In genomic region chr20:47559141-47559540, GRCh38 we compare ENCODE assay signal across 14 cellular contexts. TPM values are rescaled to one million over a fixed set of nuclear protein-coding genes. Genes with fewer than 3 reads are reported as not detected.
DNase-seq lines count a peak whose midpoint lies in the region; ATAC-seq and TF ChIP-seq lines count a peak whose summit lies in the region.
"Had no signal": no experiment of that assay in that cellular context is flagged by ENCODE, and none has a peak within 500 bp of the region (broad histone marks: within the 10 kb centered on the region; RNA-seq: fewer than 3 reads in every experiment).

No MANE protein-coding gene starts in this region.

- in situ Hi-C loops in SK-MEL-5 (cut with HindIII; ENCODE audit: low pct_unique_long_range_greater_than_20kb, low sequenced_read_pairs), result no loop called here

- DNase-seq in H4 (ENCODE audit: low spot score) (peak; percentile 11), SK-MEL-5 (ENCODE audit: low read depth, low spot score) (peak; percentile 24), heart right ventricle (no peak), cerebellum (ENCODE audit: low spot score) (no peak), COLO829 (ENCODE audit: low spot score) (no peak), SIG-M5 treated with dmso at 0.1 percent for 504 hours (lab: John Stamatoyannopoulos, UW; ENCODE audit: unreplicated experiment) (no peak)
- no peak for DNase-seq in stimulated activated naive B cell treated with anti-CD40 and anti-IgM and Interleukin-4, amounts not matched to agents 10 μg/mL and 1 μg/mL and 100 μg/mL, for 72 hours
- DNase-seq: hypothalamus, lower lobe of right lung, NCI-H1092, SHP77 had no signal

- intact Hi-C loops in heart right ventricle (cut with DNase I), result loop anchor here in 1 of 10 donors (2.0 kb wide), 1 partner anchor 16 kb away; no protein-coding TSS in a partner anchor

- no peaks in the 10 kb centered on the region for H3K36me3 ChIP-seq in heart right ventricle
- H3K36me3 ChIP-seq: HAP-1, lower lobe of right lung had no signal

- peaks cover 0 to 79% (median 62%) of the 10 kb centered on the region in 9 donors for H3K4me1 ChIP-seq in heart right ventricle

- H3K9me3 Mint-ChIP-seq in stimulated activated naive B cell treated with anti-CD40 and anti-IgM and Interleukin-4, amounts not matched to agents 10 μg/mL and 1 μg/mL and 100 μg/mL, for 72 hours, result no peaks in the 10 kb centered on the region

- H3K4me3 ChIP-seq in heart right ventricle, result no peak overlapping the region
- H3K4me3 ChIP-seq: HAP-1, lower lobe of right lung had no signal

- no peak for TF ChIP-seq CTCF in heart right ventricle (IDR thresholded peaks at IDR 0.05)

- peak overlapping the region in 6 of 10 donors; percentile 2 to 48 (median 42) for H3K27ac ChIP-seq in heart right ventricle
- H3K27ac ChIP-seq: lower lobe of right lung had no signal

- ATAC-seq in heart right ventricle (peak in 2 of 8 donors; percentile 25 to 31), GM21447 (IDR thresholded peaks at IDR 0.05; ENCODE audit: unreplicated experiment) (no peak)
- ATAC-seq in stimulated activated naive B cell treated with anti-CD40 and anti-IgM and Interleukin-4, amounts not matched to agents 10 μg/mL and 1 μg/mL and 100 μg/mL, for 72 hours (replicated peaks), result no peak
- ATAC-seq: activated CD4-positive, CD25-positive, alpha-beta regulatory T cell treated with anti-CD3 and anti-CD28 coated beads, Interleukin-2, amount 50 U/mL, for 24 hours had no signal

- no peaks in the 10 kb centered on the region for H3K27me3 ChIP-seq in heart right ventricle

- peaks cover 0 to 2% (median 0%) of the 10 kb centered on the region in 11 donors for H3K9me3 ChIP-seq in heart right ventricle
- H3K9me3 ChIP-seq: HAP-1, lower lobe of right lung had no signal

- H3K4me3 Mint-ChIP-seq in stimulated activated naive B cell treated with anti-CD40 and anti-IgM and Interleukin-4, amounts not matched to agents 10 μg/mL and 1 μg/mL and 100 μg/mL, for 72 hours, result peak overlapping the region in 1 of 2 donors; percentile 23

- peaks cover 33 to 79% of the 10 kb centered on the region in 2 donors for H3K4me1 Mint-ChIP-seq in stimulated activated naive B cell treated with anti-CD40 and anti-IgM and Interleukin-4, amounts not matched to agents 10 μg/mL and 1 μg/mL and 100 μg/mL, for 72 hours

- H3K36me3 Mint-ChIP-seq in stimulated activated naive B cell treated with anti-CD40 and anti-IgM and Interleukin-4, amounts not matched to agents 10 μg/mL and 1 μg/mL and 100 μg/mL, for 72 hours, result peaks cover 25 to 32% of the 10 kb centered on the region in 2 donors

- H3K27me3 Mint-ChIP-seq in stimulated activated naive B cell treated with anti-CD40 and anti-IgM and Interleukin-4, amounts not matched to agents 10 μg/mL and 1 μg/mL and 100 μg/mL, for 72 hours, result no peaks in the 10 kb centered on the region

- peak overlapping the region; percentile 2 for H3K27ac Mint-ChIP-seq in stimulated activated naive B cell treated with anti-CD40 and anti-IgM and Interleukin-4, amounts not matched to agents 10 μg/mL and 1 μg/mL and 100 μg/mL, for 72 hours

RNA-seq across cellular contexts. Expression of gene NCOA3, which starts 57.5 kb away (rescaled TPM):
- total RNA-seq in H4 (2014; rRNA removed; shearing (Covaris generic)), result 10.2 and 12.3 TPM in 2 replicates
- 16.1 and 16.8 TPM in 2 replicates for total RNA-seq in SK-MEL-5 (2014; rRNA removed; shearing (Covaris generic))
- 11.0 and 14.2 TPM in 2 replicates for polyA plus RNA-seq in SK-MEL-5 (2015; cell fraction: cytosol; rRNA removed)
- 19.7 and 21.9 TPM in 2 replicates for polyA plus RNA-seq in SK-MEL-5 (2015; cell fraction: nucleus; rRNA removed)
- total RNA-seq in heart right ventricle (10 to 100 TPM; 19.7 to 30.2 (median 22.6) TPM), cerebellum (26.0 TPM)
- polyA plus RNA-seq in heart right ventricle, result 10 to 100 TPM in 1 of 2 donors, 1 to 10 TPM in 1; 8.0 to 11.6 TPM

Comparison
In these comparisons a context has a peak if more than half of its experiments do, and no peak if none do; other contexts are left out.
1. DNase-seq: peak in H4 (single experiment) and SK-MEL-5 (single experiment); none in heart right ventricle (0 of 2), stimulated activated naive B cell treated with anti-CD40 and anti-IgM and Interleukin-4, amounts not matched to agents 10 μg/mL and 1 μg/mL and 100 μg/mL, for 72 hours (single experiment), cerebellum (single experiment), COLO829 (single experiment) and SIG-M5 treated with dmso at 0.1 percent for 504 hours (single experiment).